Comparison of ENCODE assay signal across 2 cellular contexts in the genomic region with DNA sequence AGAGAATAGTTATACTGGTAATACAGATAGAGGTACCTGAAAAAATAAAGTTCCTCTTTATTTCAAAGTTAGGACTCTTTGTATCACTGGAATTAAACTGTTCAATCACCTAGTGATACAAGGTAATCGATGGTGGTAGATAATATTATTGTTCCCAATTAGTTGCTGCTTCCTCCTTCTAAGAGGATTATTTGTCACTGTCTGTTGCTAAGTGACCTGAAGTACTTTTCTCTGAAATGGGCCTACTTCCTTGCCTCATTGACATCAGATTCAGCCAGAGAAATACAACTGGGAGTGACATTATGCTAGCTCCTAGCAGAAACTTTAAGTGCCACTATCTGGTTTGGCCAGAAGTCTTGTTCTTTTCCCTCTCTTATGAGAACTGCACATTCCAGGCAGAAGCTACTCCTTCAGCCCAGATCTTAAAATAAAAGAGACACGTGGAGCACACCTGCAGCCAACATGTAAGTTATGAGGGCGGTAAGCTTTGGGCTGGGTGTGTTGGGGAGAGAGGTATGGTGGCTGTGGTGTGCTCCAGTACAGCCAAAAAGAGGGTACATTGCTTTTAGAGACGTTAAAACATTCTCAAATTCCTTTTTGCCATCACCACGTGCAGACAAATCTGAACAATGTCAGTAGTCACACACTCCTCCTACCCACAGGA.
TF ChIP-seq lines count a peak whose summit lies in the region.

No MANE protein-coding gene starts in this region.

TF ChIP-seq in IMR-90, 13 proteins besides CTCF, POLR2A, EP300 and RAD21:
- TF ChIP-seq CEBPB (IDR thresholded peaks at IDR 0.05; ENCODE audit: low read depth, low read length), result no peak
TF ChIP-seq in IMR-90: peak in this region for 0.

TF ChIP-seq in GM12878, 131 proteins besides CTCF, POLR2A, EP300 and RAD21:
- TF ChIP-seq PAX8 (IDR thresholded peaks at IDR 0.05) (no peak), NBN (IDR thresholded peaks at IDR 0.05) (no peak), FOS (IDR thresholded peaks at IDR 0.05; ENCODE audit: borderline replicate concordance, extremely low read depth, insufficient read length) (no peak), MTA2 (IDR thresholded peaks at IDR 0.05; ENCODE audit: low read depth) (no peak), ETV6 (conservative IDR thresholded peaks at IDR 0.05 in 1 of 2, IDR thresholded peaks at IDR 0.05 in 1 of 2; ENCODE audit: borderline replicate concordance in 1 of 2, low read depth in 1 of 2) (no peak), IKZF1 (conservative IDR thresholded peaks at IDR 0.05) (no peak), GATAD2B (conservative IDR thresholded peaks at IDR 0.05; ENCODE audit: low read depth) (no peak), ZNF217 (IDR thresholded peaks at IDR 0.05) (no peak)
- TF ChIP-seq, protein P1, sequence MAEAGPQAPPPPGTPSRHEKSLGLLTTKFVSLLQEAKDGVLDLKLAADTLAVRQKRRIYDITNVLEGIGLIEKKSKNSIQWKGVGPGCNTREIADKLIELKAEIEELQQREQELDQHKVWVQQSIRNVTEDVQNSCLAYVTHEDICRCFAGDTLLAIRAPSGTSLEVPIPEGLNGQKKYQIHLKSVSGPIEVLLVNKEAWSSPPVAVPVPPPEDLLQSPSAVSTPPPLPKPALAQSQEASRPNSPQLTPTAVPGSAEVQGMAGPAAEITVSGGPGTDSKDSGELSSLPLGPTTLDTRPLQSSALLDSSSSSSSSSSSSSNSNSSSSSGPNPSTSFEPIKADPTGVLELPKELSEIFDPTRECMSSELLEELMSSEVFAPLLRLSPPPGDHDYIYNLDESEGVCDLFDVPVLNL (IDR thresholded peaks at IDR 0.05; ENCODE audit: low read depth, low read length), result no peak
